Comparison of ENCODE assay signal across 16 cellular contexts in genomic region chr21:16580661-16581060, GRCh38.
"Had no signal": no experiment of that assay in that cellular context is flagged by ENCODE, and none has a peak within 500 bp of the region (broad histone marks: within the 10 kb centered on the region; RNA-seq: fewer than 3 reads in every experiment).

No MANE protein-coding gene starts in this region.

- H3K27me3 Mint-ChIP-seq: activated naive CD8-positive, alpha-beta T cell treated with anti-CD3 and anti-CD28 coated beads for 36 hours; naive B cell; stimulated activated memory B cell treated with anti-CD40 and anti-IgM and Interleukin-4, amounts not matched to agents 10 μg/mL and 1 μg/mL and 100 μg/mL, for 72 hours had no signal

- H3K9ac ChIP-seq: parathyroid adenoma had no signal

- ATAC-seq: stimulated activated memory B cell treated with anti-CD40 and anti-IgM and Interleukin-4, amounts not matched to agents 10 μg/mL and 1 μg/mL and 100 μg/mL, for 72 hours had no signal

- H3K36me3 Mint-ChIP-seq: activated naive CD8-positive, alpha-beta T cell treated with anti-CD3 and anti-CD28 coated beads for 36 hours; naive B cell; stimulated activated memory B cell treated with anti-CD40 and anti-IgM and Interleukin-4, amounts not matched to agents 10 μg/mL and 1 μg/mL and 100 μg/mL, for 72 hours had no signal

- H3K27ac ChIP-seq: parathyroid adenoma, SJCRH30, upper lobe of left lung had no signal

- H3K27ac Mint-ChIP-seq: activated naive CD8-positive, alpha-beta T cell treated with anti-CD3 and anti-CD28 coated beads for 36 hours; activated T-helper 1 cell treated with anti-CD3 and anti-CD28 coated beads, Interleukin-12 subunit alpha, Interleukin-12 subunit beta, Interleukin-2, Interleukin-4 antibody, amounts not matched to agents 30 ng/mL and 10 ng/mL and 1 ng/mL, durations not matched to agents 14 hours and 24 hours and 36 hours; naive B cell; stimulated activated memory B cell treated with anti-CD40 and anti-IgM and Interleukin-4, amounts not matched to agents 10 μg/mL and 1 μg/mL and 100 μg/mL, for 72 hours had no signal

- DNase-seq: activated CD4-positive, alpha-beta T cell treated with anti-CD3 and anti-CD28 coated beads, Interleukin-2, amount 50 U/mL, for 1 hour; activated CD8-positive, alpha-beta memory T cell treated with anti-CD3 and anti-CD28 coated beads for 24 hours; activated naive CD8-positive, alpha-beta T cell treated with anti-CD3 and anti-CD28 coated beads for 36 hours; anterior cingulate cortex; glutamatergic neuron; kidney glomerular epithelial cell; naive B cell; retina; SJCRH30; stimulated activated CD4-positive, alpha-beta T cell treated with anti-CD3 and anti-CD28 coated beads, Interleukin-2, amount 100 ng/mL, for 48 hours; SW 1271; upper lobe of left lung had no signal

- H3K9me3 Mint-ChIP-seq: activated naive CD8-positive, alpha-beta T cell treated with anti-CD3 and anti-CD28 coated beads for 36 hours; activated T-helper 1 cell treated with anti-CD3 and anti-CD28 coated beads, Interleukin-12 subunit alpha, Interleukin-12 subunit beta, Interleukin-2, Interleukin-4 antibody, amounts not matched to agents 30 ng/mL and 10 ng/mL and 1 ng/mL, durations not matched to agents 14 hours and 24 hours and 36 hours; stimulated activated memory B cell treated with anti-CD40 and anti-IgM and Interleukin-4, amounts not matched to agents 10 μg/mL and 1 μg/mL and 100 μg/mL, for 72 hours had no signal

- H3K4me1 ChIP-seq: parathyroid adenoma, SJCRH30 had no signal

- H3K4me1 Mint-ChIP-seq: activated naive CD8-positive, alpha-beta T cell treated with anti-CD3 and anti-CD28 coated beads for 36 hours; naive B cell; stimulated activated memory B cell treated with anti-CD40 and anti-IgM and Interleukin-4, amounts not matched to agents 10 μg/mL and 1 μg/mL and 100 μg/mL, for 72 hours had no signal

- H3K4me3 ChIP-seq: lung, SJCRH30, upper lobe of left lung had no signal

- H3K36me3 ChIP-seq: SJCRH30, upper lobe of left lung had no signal

- H3K79me2 ChIP-seq: parathyroid adenoma had no signal

- H2AFZ ChIP-seq: parathyroid adenoma had no signal

- H3K4me3 Mint-ChIP-seq: activated naive CD8-positive, alpha-beta T cell treated with anti-CD3 and anti-CD28 coated beads for 36 hours; activated T-helper 1 cell treated with anti-CD3 and anti-CD28 coated beads, Interleukin-12 subunit alpha, Interleukin-12 subunit beta, Interleukin-2, Interleukin-4 antibody, amounts not matched to agents 30 ng/mL and 10 ng/mL and 1 ng/mL, durations not matched to agents 14 hours and 24 hours and 36 hours; naive B cell; stimulated activated memory B cell treated with anti-CD40 and anti-IgM and Interleukin-4, amounts not matched to agents 10 μg/mL and 1 μg/mL and 100 μg/mL, for 72 hours had no signal

- H3K9me3 ChIP-seq: SJCRH30, upper lobe of left lung had no signal

- H3K27me3 ChIP-seq: SJCRH30, upper lobe of left lung had no signal
